In the genomic region with DNA sequence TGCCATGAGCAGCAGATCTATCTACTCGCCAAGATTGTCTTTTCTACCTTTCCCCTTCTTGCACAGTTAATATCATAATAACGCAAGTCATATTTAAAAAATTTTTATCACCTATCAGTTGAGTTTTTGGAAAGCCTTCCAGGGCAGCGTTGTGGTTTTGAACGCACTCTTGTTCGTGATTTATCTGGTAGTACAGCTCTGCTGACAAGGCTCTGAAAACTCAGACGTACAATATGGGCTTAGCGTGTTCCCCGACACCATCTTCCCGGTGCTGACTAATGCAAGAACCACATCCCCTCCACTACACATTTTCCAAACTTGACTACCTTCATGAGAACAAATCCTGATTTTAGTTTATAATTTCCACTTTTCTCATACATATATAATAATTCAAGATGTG, we compare ENCODE assay signal across 8 cellular contexts. TPM values are rescaled to one million over a fixed set of nuclear protein-coding genes. Genes with fewer than 3 reads are reported as not detected.
DNase-seq lines count a peak whose midpoint lies in the region; ATAC-seq and TF ChIP-seq lines count a peak whose summit lies in the region.

No MANE protein-coding gene starts in this region.

- WGBS in spleen, 5 donors, result 34 to 44% (median 39%) methylated on average over 9 of the region's 9 CpGs

- no peak for ATAC-seq in activated CD8-positive, alpha-beta T cell treated with anti-CD3 and anti-CD28 coated beads, Interleukin-2, amount 10 ng/mL, durations not matched to agents 7 days and 5 days
- no peak for ATAC-seq in GM19452 (IDR thresholded peaks at IDR 0.05; ENCODE audit: unreplicated experiment)
- no peak for ATAC-seq in GM21529 (IDR thresholded peaks at IDR 0.05; ENCODE audit: unreplicated experiment)

- peak overlapping the region; percentile 79 for H3K4me3 Mint-ChIP-seq in activated CD8-positive, alpha-beta T cell treated with anti-CD3 and anti-CD28 coated beads, Interleukin-2, amount 10 ng/mL, durations not matched to agents 7 days and 5 days

- peaks cover 47% of the 10 kb centered on the region for H3K4me1 Mint-ChIP-seq in activated CD8-positive, alpha-beta T cell treated with anti-CD3 and anti-CD28 coated beads, Interleukin-2, amount 10 ng/mL, durations not matched to agents 7 days and 5 days (ENCODE audit: low read depth)

- H3K9me3 Mint-ChIP-seq in activated CD8-positive, alpha-beta T cell treated with anti-CD3 and anti-CD28 coated beads, Interleukin-2, amount 10 ng/mL, durations not matched to agents 7 days and 5 days (ENCODE audit: insufficient read depth), result no peaks in the 10 kb centered on the region

- CTCF ChIA-PET in activated CD8-positive, alpha-beta T cell treated with anti-CD3 and anti-CD28 coated beads, Interleukin-2, amount 10 ng/mL, durations not matched to agents 7 days and 5 days (lab: Charles Lee), result interaction anchor here (0.7 to 13.5 kb wide), 26 partner anchors 8 to 510 kb away, joined by 3 to 244 read pairs (median 6); a partner anchor contains a TSS

- H3K9me3 ChIP-seq in HUES6 (ENCODE audit: control insufficient read depth, insufficient read depth, low read depth, low read length) (no peaks in the 10 kb centered on the region), iPS-15b (ENCODE audit: control insufficient read depth, insufficient read depth, low read length) (no peaks in the 10 kb centered on the region), spleen (no peaks in the 10 kb centered on the region)

- H3K27me3 Mint-ChIP-seq in activated CD8-positive, alpha-beta T cell treated with anti-CD3 and anti-CD28 coated beads, Interleukin-2, amount 10 ng/mL, durations not matched to agents 7 days and 5 days (ENCODE audit: low read depth), result peaks cover 2% of the 10 kb centered on the region

- peaks cover 11% of the 10 kb centered on the region for H3K36me3 Mint-ChIP-seq in activated CD8-positive, alpha-beta T cell treated with anti-CD3 and anti-CD28 coated beads, Interleukin-2, amount 10 ng/mL, durations not matched to agents 7 days and 5 days (ENCODE audit: low read depth)

- intact Hi-C loops in spleen (cut with DNase I; ENCODE audit: low total_unique reads), result loop anchor here (5.0 to 10.0 kb wide), 2 partner anchors 230 to 393 kb away; no protein-coding TSS in a partner anchor

- H3K4me3 ChIP-seq in HUES6 (ENCODE audit: low read depth, low read length), result peak overlapping the region; percentile 88
- H3K4me3 ChIP-seq in iPS-15b (ENCODE audit: low read depth, low read length), result peak overlapping the region; percentile 66
- H3K4me3 ChIP-seq in spleen, result peak overlapping the region in 6 of 8 donors; percentile 66 to 75 (median 71)

- H3K27me3 ChIP-seq in HUES6 (ENCODE audit: control insufficient read depth, insufficient read depth, low read length) (peaks cover 44% of the 10 kb centered on the region), iPS-15b (ENCODE audit: control insufficient read depth, insufficient read depth, low read length) (peaks cover 43% of the 10 kb centered on the region), spleen (replicated peaks in 1 of 7) (peaks cover 0 to 44% (median 13%) of the 10 kb centered on the region in 7 donors)

- DNase-seq in activated CD8-positive, alpha-beta T cell treated with anti-CD3 and anti-CD28 coated beads, Interleukin-2, amount 10 ng/mL, durations not matched to agents 7 days and 5 days, result no peak
- no peak for DNase-seq in spleen
- DNase-seq in NCI-H345 (lab: John Stamatoyannopoulos, UW), result no peak
- no peak for DNase-seq in SW 1271 (lab: John Stamatoyannopoulos, UW)

- peak overlapping the region; percentile 80 for H3K27ac Mint-ChIP-seq in activated CD8-positive, alpha-beta T cell treated with anti-CD3 and anti-CD28 coated beads, Interleukin-2, amount 10 ng/mL, durations not matched to agents 7 days and 5 days

- TF ChIP-seq CTCF in spleen (IDR thresholded peaks at IDR 0.05 in 8 of 11, conservative IDR thresholded peaks at IDR 0.05 in 3 of 11), result no peak

- POLR2A ChIA-PET in activated CD8-positive, alpha-beta T cell treated with anti-CD3 and anti-CD28 coated beads, Interleukin-2, amount 10 ng/mL, durations not matched to agents 7 days and 5 days (lab: Charles Lee), result interaction anchor here (0.9 to 5.2 kb wide), 5 partner anchors 66 to 326 kb away, joined by 3 to 43 read pairs (median 3); a partner anchor contains a TSS

- H3K36me3 ChIP-seq in HUES6 (ENCODE audit: control insufficient read depth, insufficient read depth, low read length) (no peaks in the 10 kb centered on the region), iPS-15b (ENCODE audit: control insufficient read depth, insufficient read depth, low read length) (no peaks in the 10 kb centered on the region), spleen (no peaks in the 10 kb centered on the region)

- H3K4me1 ChIP-seq in HUES6 (ENCODE audit: control insufficient read depth, insufficient read depth, low read length) (peaks cover 22% of the 10 kb centered on the region), iPS-15b (ENCODE audit: control insufficient read depth, insufficient read depth, low read length) (peaks cover 4% of the 10 kb centered on the region), spleen (peaks cover 10 to 81% (median 43%) of the 10 kb centered on the region in 6 donors)

- H3K27ac ChIP-seq in HUES6 (ENCODE audit: low read depth, low read length) (no peak overlapping the region), spleen (peak overlapping the region in 6 of 8 donors; percentile 95 to 99 (median 96))

- H3K9ac ChIP-seq in HUES6 (ENCODE audit: low read length), result no peak overlapping the region
- no peak overlapping the region for H3K9ac ChIP-seq in iPS-15b (ENCODE audit: low read depth, low read length)

- TF ChIP-seq POLR2A in spleen (IDR thresholded peaks at IDR 0.05), result no peak

RNA-seq across cellular contexts. Expression of a gene that starts 1.6 kb away (rescaled TPM):
- total RNA-seq in activated CD8-positive, alpha-beta T cell treated with anti-CD3 and anti-CD28 coated beads, Interleukin-2, amount 10 ng/mL, durations not matched to agents 7 days and 5 days, result 10 to 100 TPM; 38.1 to 39.5 TPM
- total RNA-seq in spleen, result 10 to 100 TPM; 15.5 to 41.9 (median 21.1) TPM
- polyA plus RNA-seq in spleen, result 1 to 10 TPM; 4.7 to 8.6 (median 7.4) TPM
